Comparison of ENCODE assay signal across 25 cellular contexts in genomic region chr7:80637453-80637852, GRCh38. TPM values are rescaled to one million over a fixed set of nuclear protein-coding genes. Genes with fewer than 3 reads are reported as not detected.
A peak's percentile ranks its signal among the peaks of the same experiment; 100 is the strongest.
DNase-seq lines count a peak whose midpoint lies in the region; ATAC-seq and TF ChIP-seq lines count a peak whose summit lies in the region.
"Had no signal": no experiment of that assay in that cellular context is flagged by ENCODE, and none has a peak within 500 bp of the region (broad histone marks: within the 10 kb centered on the region; RNA-seq: fewer than 3 reads in every experiment).

No MANE protein-coding gene starts in this region.

- DNase-seq in Right ventricle myocardium inferior (ENCODE audit: missing footprints) (no peak), cardiac septum (ENCODE audit: low spot score) (no peak), Right ventricle myocardium superior (no peak), osteoblast (ENCODE audit: insufficient read length, low spot score, missing footprints) (no peak), AG08396 (ENCODE audit: low spot score) (no peak), vagina (ENCODE audit: extremely low spot score in 2 of 2) (no peak), NCI-H1436 treated with DMSO at 0.1 percent for 48 hours (lab: John Stamatoyannopoulos, UW) (no peak)
- DNase-seq: 8988T; activated CD4-positive, alpha-beta T cell treated with anti-CD3 and anti-CD28 coated beads, Interleukin-2, amount 10 ng/mL, durations not matched to agents 7 days and 5 days; activated naive CD4-positive, alpha-beta T cell treated with Interleukin-2 at 50 U/mL for 16 hours; activated T-cell treated with anti-CD3 and anti-CD28 coated beads, Interleukin-2, amount 50 U/mL, for 72 hours; AML-193; amygdala; cortex of kidney; GOT3; natural killer cell; NCI-H1048; NCI-H187 treated with DMSO at 0.1 percent for 48 hours; NCI-H748 treated with DMSO at 0.1 percent for 48 hours; stimulated activated CD4-positive, alpha-beta T cell treated with anti-CD3 and anti-CD28 coated beads, Interleukin-4, amount 100 ng/mL, for 4 hours; stimulated activated naive CD4-positive, alpha-beta T cell treated with Interleukin-2 at 50 U/mL for 16 hours; thyroid gland; WERI-Rb-1 had no signal

- peak overlapping the region; percentile 38 for H2AFZ ChIP-seq in osteoblast (ENCODE audit: low read length)

- no peaks in the 10 kb centered on the region for H3K79me2 ChIP-seq in osteoblast (ENCODE audit: insufficient read depth, low read length)

- H3K9me3 ChIP-seq in osteoblast (ENCODE audit: low read depth, low read length) (no peaks in the 10 kb centered on the region), vagina (no peaks in the 10 kb centered on the region)
- H3K9me3 ChIP-seq: thyroid gland had no signal

- H4K20me1 ChIP-seq in osteoblast (ENCODE audit: insufficient read depth, low read length): no peaks in the 10 kb centered on the region

- H3K4me1 ChIP-seq in osteoblast (ENCODE audit: insufficient read depth, low read length) (peaks cover 20% of the 10 kb centered on the region), vagina (no peaks in the 10 kb centered on the region)
- H3K4me1 ChIP-seq: thyroid gland had no signal

- intact Hi-C loops in Right ventricle myocardium inferior (cut with DNase I) (loop anchor here (5.0 kb wide), 1 partner anchor 150 kb away; no protein-coding TSS in a partner anchor), cardiac septum (cut with DNase I) (loop anchor here (5.0 kb wide), 1 partner anchor 35 kb away; no protein-coding TSS in a partner anchor), Right ventricle myocardium superior (cut with DNase I) (loop anchor here (5.0 kb wide), 1 partner anchor 35 kb away; no protein-coding TSS in a partner anchor), vagina (cut with DNase I) (no loop called here)

- no peak overlapping the region for H3K4me2 ChIP-seq in osteoblast (ENCODE audit: insufficient read depth, low read length)
- H3K4me2 ChIP-seq: KMS-11 had no signal

- H3K36me3 ChIP-seq in osteoblast (ENCODE audit: insufficient read depth, low read length): no peaks in the 10 kb centered on the region
- H3K36me3 ChIP-seq in vagina: no peaks in the 10 kb centered on the region
- H3K36me3 ChIP-seq: thyroid gland, WERI-Rb-1 had no signal

- no peak for TF ChIP-seq POLR2A in vagina (IDR thresholded peaks at IDR 0.05)

- H3K27me3 ChIP-seq in osteoblast (ENCODE audit: insufficient read depth, low read length) (no peaks in the 10 kb centered on the region), vagina (no peaks in the 10 kb centered on the region)
- H3K27me3 ChIP-seq: thyroid gland had no signal

- H3K4me3 ChIP-seq in osteoblast (ENCODE audit: insufficient read depth, low read length): no peak overlapping the region
- H3K4me3 ChIP-seq in vagina: no peak overlapping the region
- H3K4me3 ChIP-seq: thyroid gland had no signal

- TF ChIP-seq CTCF in osteoblast (IDR thresholded peaks at IDR 0.05; ENCODE audit: extremely low read depth, low read depth, low read length) (no peak), vagina (IDR thresholded peaks at IDR 0.05) (no peak)

- ATAC-seq in Right ventricle myocardium inferior (peak; percentile 62), Right ventricle myocardium superior (ENCODE audit: poor library complexity) (peak; percentile 71), HG02763 (IDR thresholded peaks at IDR 0.05; ENCODE audit: unreplicated experiment) (no peak)
- ATAC-seq: activated T-cell treated with anti-CD3 and anti-CD28 coated beads, Interleukin-2, amount 50 U/mL, for 72 hours; natural killer cell had no signal

- H3K27ac ChIP-seq in osteoblast (ENCODE audit: low read depth, low read length): no peak overlapping the region
- H3K27ac ChIP-seq in vagina: no peak overlapping the region
- H3K27ac ChIP-seq: KMS-11, thyroid gland, WERI-Rb-1 had no signal

RNA-seq across cellular contexts. Expression of gene CD36, which starts 1.0 kb away (rescaled TPM):
- total RNA-seq in Right ventricle myocardium inferior (1,230 TPM), cardiac septum (717 TPM), Right ventricle myocardium superior (1,239 TPM), osteoblast (22.8 and 39.8 TPM in 2 replicates), vagina (102 TPM)
- total RNA-seq: activated CD4-positive, alpha-beta T cell treated with anti-CD3 and anti-CD28 coated beads, Interleukin-2, amount 10 ng/mL, durations not matched to agents 7 days and 5 days had no signal
